Comparison of ENCODE assay signal across 38 cellular contexts in the genomic region with DNA sequence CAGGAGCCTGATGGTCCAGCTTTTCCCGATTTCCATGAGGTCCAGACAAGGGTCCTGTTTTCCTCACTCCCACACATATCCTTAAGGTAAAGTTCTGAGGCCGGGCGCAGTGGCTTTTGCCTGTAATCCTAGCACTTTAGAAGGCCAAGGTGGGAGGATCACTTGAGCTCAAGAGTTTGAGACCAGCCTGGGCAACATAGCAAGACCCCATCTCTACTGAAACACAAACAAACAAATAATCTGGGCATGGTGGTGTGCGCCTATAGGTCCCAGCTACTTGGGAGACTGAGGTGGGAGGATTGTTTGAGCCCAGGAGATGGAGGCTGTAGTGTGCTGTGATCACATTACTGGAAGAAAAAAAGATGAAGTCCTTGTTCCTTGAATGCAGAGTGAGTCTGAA. TPM values are rescaled to one million over a fixed set of nuclear protein-coding genes. Genes with fewer than 3 reads are reported as not detected.
"Had no signal": no experiment of that assay in that cellular context is flagged by ENCODE, and none has a peak within 500 bp of the region (broad histone marks: within the 10 kb centered on the region; RNA-seq: fewer than 3 reads in every experiment).

No MANE protein-coding gene starts in this region.

- H3K9me3 ChIP-seq: MG63 had no signal

- H3K27me3 ChIP-seq: MG63 had no signal

- DNase-seq: Karpas-422, Kasumi-1, MG63, MM.1S, MV-4-11, NCI-H1048, NCI-H1092, NCI-H1092 treated with DMSO at 0.1 percent for 48 hours, NCI-H1105, NCI-H1105 treated with DMSO at 0.1 percent for 48 hours, NCI-H1417, NCI-H1417 treated with DMSO at 0.1 percent for 48 hours, NCI-H1436, NCI-H1436 treated with DMSO at 0.1 percent for 48 hours, NCI-H146, NCI-H1694, NCI-H1694 treated with DMSO at 0.1 percent for 48 hours, NCI-H187, NCI-H187 treated with DMSO at 0.1 percent for 48 hours, NCI-H1930, NCI-H2029, NCI-H2029 treated with DMSO at 0.1 percent for 48 hours, NCI-H2081, NCI-H2081 treated with DMSO at 0.1 percent for 48 hours, NCI-H2107, NCI-H2171, NCI-H2171 treated with DMSO at 0.1 percent for 48 hours, NCI-H2227 treated with DMSO at 0.1 percent for 48 hours, NCI-H226, NCI-H345, NCI-H446, NCI-H446 treated with DMSO at 0.1 percent for 48 hours, NCI-H510A, NCI-H510A treated with DMSO at 0.1 percent for 48 hours had no signal

- H3K4me3 ChIP-seq: MG63 had no signal

- H3K36me3 ChIP-seq: MG63 had no signal

RNA-seq across cellular contexts. Expression of gene IYD, which starts 53.2 kb away (rescaled TPM):
- total RNA-seq: LHCN-M2, M059J, MCF 10A, NCI-H460 had no signal
